In genomic region chr5:3736926-3737325, GRCh38 we compare ENCODE assay signal across 21 cellular contexts.
DNase-seq lines count a peak whose midpoint lies in the region; ATAC-seq, FAIRE-seq and TF ChIP-seq lines count a peak whose summit lies in the region.
"Had no signal": no experiment of that assay in that cellular context is flagged by ENCODE, and none has a peak within 500 bp of the region (broad histone marks: within the 10 kb centered on the region; RNA-seq: fewer than 3 reads in every experiment).

No MANE protein-coding gene starts in this region.

- no peak for TF ChIP-seq CTCF in endodermal cell (conservative IDR thresholded peaks at IDR 0.05)

- 94 to 98% methylated on average over 8 to 9 of the region's 9 CpGs for WGBS in endodermal cell (ENCODE audit: insufficient coverage in 1 of 2, insufficient read length in 1 of 2), 2 experiments
- 50 to 63% (median 62%) methylated on average over 9 of the region's 9 CpGs for WGBS in small intestine, 3 donors

- H3K36me3 Mint-ChIP-seq in endodermal cell (ENCODE audit: low read depth), result no peaks in the 10 kb centered on the region
- H3K36me3 Mint-ChIP-seq in activated CD4-positive, alpha-beta memory T cell treated with anti-CD3 and anti-CD28 coated beads, Interleukin-2, amount 10 ng/mL, durations not matched to agents 7 days and 5 days (ENCODE audit: low read depth), result no peaks in the 10 kb centered on the region
- H3K36me3 Mint-ChIP-seq: CD4-positive, alpha-beta memory T cell; IgD-negative memory B cell had no signal

- in situ Hi-C loops in SK-MEL-5 (cut with HindIII; ENCODE audit: low pct_unique_long_range_greater_than_20kb, low sequenced_read_pairs), result no loop called here

- H3K27me3 Mint-ChIP-seq in endodermal cell (ENCODE audit: insufficient read depth), result no peaks in the 10 kb centered on the region
- no peaks in the 10 kb centered on the region for H3K27me3 Mint-ChIP-seq in activated CD4-positive, alpha-beta memory T cell treated with anti-CD3 and anti-CD28 coated beads, Interleukin-2, amount 10 ng/mL, durations not matched to agents 7 days and 5 days
- H3K27me3 Mint-ChIP-seq: CD4-positive, alpha-beta memory T cell; IgD-negative memory B cell had no signal

- H3K27ac ChIP-seq in endodermal cell (ENCODE audit: low read depth, low read length) (peak overlapping the region; percentile 66), small intestine (ENCODE audit: low read depth in 1 of 2, low read length in 1 of 2) (no peak overlapping the region)
- H3K27ac ChIP-seq: A549, C4-2B, HL-60 had no signal

- H3K9me3 ChIP-seq in endodermal cell (ENCODE audit: control insufficient read depth, low read length), result no peaks in the 10 kb centered on the region
- no peaks in the 10 kb centered on the region for H3K9me3 ChIP-seq in small intestine (ENCODE audit: control insufficient read depth, low read depth)
- H3K9me3 ChIP-seq: A549, BE2C had no signal

- no peaks in the 10 kb centered on the region for H3K4me1 ChIP-seq in endodermal cell (ENCODE audit: control insufficient read depth, insufficient read depth, low read length)
- H3K4me1 ChIP-seq in small intestine (ENCODE audit: control insufficient read depth in 2 of 2, insufficient read depth in 1 of 2, low read depth in 1 of 2, low read length in 1 of 2), result no peaks in the 10 kb centered on the region
- H3K4me1 ChIP-seq: A549, BE2C had no signal

- POLR2A ChIA-PET in activated CD4-positive, alpha-beta memory T cell treated with anti-CD3 and anti-CD28 coated beads, Interleukin-2, amount 10 ng/mL, durations not matched to agents 7 days and 5 days (lab: Charles Lee), result no interaction called here

- no peak overlapping the region for H3K4me3 Mint-ChIP-seq in endodermal cell
- no peak overlapping the region for H3K4me3 Mint-ChIP-seq in activated CD4-positive, alpha-beta memory T cell treated with anti-CD3 and anti-CD28 coated beads, Interleukin-2, amount 10 ng/mL, durations not matched to agents 7 days and 5 days
- H3K4me3 Mint-ChIP-seq: CD4-positive, alpha-beta memory T cell; IgD-negative memory B cell had no signal

- DNase-seq in Daoy (ENCODE audit: low read depth) (peak; percentile 33), SK-MEL-5 (ENCODE audit: low read depth, low spot score) (peak; percentile 93), endodermal cell (no peak), small intestine (peak; percentile 3)
- DNase-seq in activated CD4-positive, alpha-beta memory T cell treated with anti-CD3 and anti-CD28 coated beads, Interleukin-2, amount 10 ng/mL, durations not matched to agents 7 days and 5 days, result no peak
- DNase-seq in effector CD4-positive, alpha-beta T cell, result no peak
- DNase-seq: BE2C; CD4-positive, alpha-beta memory T cell; COR-L47; DMS153; DMS79 treated with DMSO at 0.1 percent for 48 hours; GF-D8 had no signal

- H3K36me3 ChIP-seq in endodermal cell (ENCODE audit: control insufficient read depth, insufficient read depth, low read length), result no peaks in the 10 kb centered on the region
- no peaks in the 10 kb centered on the region for H3K36me3 ChIP-seq in small intestine (ENCODE audit: control insufficient read depth in 2 of 2, insufficient read depth in 2 of 2, low read length in 2 of 2)
- H3K36me3 ChIP-seq: BE2C had no signal

- H3K9me3 Mint-ChIP-seq in endodermal cell, result no peaks in the 10 kb centered on the region
- H3K9me3 Mint-ChIP-seq in activated CD4-positive, alpha-beta memory T cell treated with anti-CD3 and anti-CD28 coated beads, Interleukin-2, amount 10 ng/mL, durations not matched to agents 7 days and 5 days, result peaks cover 13% of the 10 kb centered on the region

- ATAC-seq in GM21515 (IDR thresholded peaks at IDR 0.05; ENCODE audit: unreplicated experiment), result no peak
- ATAC-seq: A549, HCT116 had no signal

- H3K4me1 Mint-ChIP-seq in endodermal cell, result no peaks in the 10 kb centered on the region
- no peaks in the 10 kb centered on the region for H3K4me1 Mint-ChIP-seq in activated CD4-positive, alpha-beta memory T cell treated with anti-CD3 and anti-CD28 coated beads, Interleukin-2, amount 10 ng/mL, durations not matched to agents 7 days and 5 days
- H3K4me1 Mint-ChIP-seq: CD4-positive, alpha-beta memory T cell; IgD-negative memory B cell had no signal

- H3K27me3 ChIP-seq in endodermal cell (ENCODE audit: control insufficient read depth, insufficient read depth, low read length, poor library complexity, severe bottlenecking) (no peaks in the 10 kb centered on the region), small intestine (ENCODE audit: control insufficient read depth in 2 of 2, insufficient read depth in 2 of 2, low read length in 2 of 2) (no peaks in the 10 kb centered on the region)
- H3K27me3 ChIP-seq: BE2C had no signal

- no peak overlapping the region for H3K9ac ChIP-seq in endodermal cell (ENCODE audit: extremely low read depth, low read length, poor library complexity, severe bottlenecking)

- no peak for FAIRE-seq in small intestine (lab: Jason Lieb, UNC)
- FAIRE-seq: A549, D721Med, GM19239, H54 had no signal

- CTCF ChIA-PET in activated CD4-positive, alpha-beta memory T cell treated with anti-CD3 and anti-CD28 coated beads, Interleukin-2, amount 10 ng/mL, durations not matched to agents 7 days and 5 days (lab: Charles Lee), result no interaction called here

- no peak overlapping the region for H3K27ac Mint-ChIP-seq in endodermal cell
- no peak overlapping the region for H3K27ac Mint-ChIP-seq in activated CD4-positive, alpha-beta memory T cell treated with anti-CD3 and anti-CD28 coated beads, Interleukin-2, amount 10 ng/mL, durations not matched to agents 7 days and 5 days
- H3K27ac Mint-ChIP-seq: CD4-positive, alpha-beta memory T cell; IgD-negative memory B cell had no signal

- H3K4me3 ChIP-seq in endodermal cell (ENCODE audit: low read length) (no peak overlapping the region), small intestine (ENCODE audit: low read depth in 1 of 2, low read length in 2 of 2) (no peak overlapping the region)
- H3K4me3 ChIP-seq: A549 had no signal

Comparison
In these comparisons a context has a peak if more than half of its experiments do, and no peak if none do; other contexts are left out.
1. DNase-seq: peak in Daoy (single experiment), SK-MEL-5 (single experiment) and small intestine (single experiment); none in endodermal cell (single experiment), activated CD4-positive, alpha-beta memory T cell treated with anti-CD3 and anti-CD28 coated beads, Interleukin-2, amount 10 ng/mL, durations not matched to agents 7 days and 5 days (single experiment) and effector CD4-positive, alpha-beta T cell (single experiment).